In genomic region chr15:47383102-47383501, GRCh38 we compare ENCODE assay signal across 21 cellular contexts.
"Had no signal": no experiment of that assay in that cellular context is flagged by ENCODE, and none has a peak within 500 bp of the region (broad histone marks: within the 10 kb centered on the region; RNA-seq: fewer than 3 reads in every experiment).

No MANE protein-coding gene starts in this region.

- H3K9me3 ChIP-seq: gastrocnemius medialis, neutrophil, ovary, prostate gland, right atrium auricular region, upper lobe of left lung had no signal

- H3K27ac ChIP-seq: gastrocnemius medialis, neutrophil, ovary, prostate gland, right atrium auricular region, upper lobe of left lung had no signal

- H3K36me3 ChIP-seq: cardiac muscle cell, gastrocnemius medialis, neutrophil, ovary, prostate gland, right atrium auricular region, upper lobe of left lung had no signal

- H3K4me3 ChIP-seq: cardiac muscle cell, gastrocnemius medialis, ovary, prostate gland, right atrium auricular region, upper lobe of left lung had no signal

- DNase-seq: activated B cell treated with CpG ODN at 0.5 μM for 24 hours; activated CD4-positive, alpha-beta memory T cell treated with anti-CD3 and anti-CD28 coated beads for 36 hours; activated CD4-positive, alpha-beta T cell treated with anti-CD3 and anti-CD28 coated beads for 36 hours; activated effector memory CD4-positive, alpha-beta T cell treated with Interleukin-2 at 50 U/mL for 16 hours; activated naive CD4-positive, alpha-beta T cell treated with anti-CD3 and anti-CD28 coated beads for 36 hours; activated naive CD8-positive, alpha-beta T cell treated with anti-CD3 and anti-CD28 coated beads, Interleukin-2, amount 10 ng/mL, durations not matched to agents 7 days and 5 days; activated T-cell treated with anti-CD3 and anti-CD28 coated beads, Interleukin-2, amount 50 U/mL, for 72 hours; amniotic stem cell; effector CD8-positive, alpha-beta T cell; gastrocnemius medialis; hippocampal formation; left ventricle myocardium superior; ovary; stimulated activated CD4-positive, alpha-beta T cell treated with anti-CD3 and anti-CD28 coated beads, Interleukin-4, amount 100 ng/mL, for 4 hours; stimulated activated naive CD8-positive, alpha-beta T cell treated with anti-CD3 and anti-CD28 coated beads, Interleukin-15, Interleukin-2, amounts not matched to agents 100 U/mL and 50 U/mL, for 24 hours; T-helper 9 cell; upper lobe of left lung had no signal

- H3K27me3 ChIP-seq: cardiac muscle cell, gastrocnemius medialis, neutrophil, ovary, right atrium auricular region, upper lobe of left lung had no signal

- H3K4me1 ChIP-seq: prostate gland, upper lobe of left lung had no signal
